Comparison of ENCODE assay signal across 9 cellular contexts in genomic region chr16:30458561-30459394, GRCh38. TPM values are rescaled to one million over a fixed set of nuclear protein-coding genes. Genes with fewer than 3 reads are reported as not detected.
DNase-seq lines count a peak whose midpoint lies in the region; ATAC-seq, FAIRE-seq and TF ChIP-seq lines count a peak whose summit lies in the region.
"Had no signal": no experiment of that assay in that cellular context is flagged by ENCODE, and none has a peak within 500 bp of the region (broad histone marks: within the 10 kb centered on the region; RNA-seq: fewer than 3 reads in every experiment).

No MANE protein-coding gene starts in this region.

- no peaks in the 10 kb centered on the region for H3K9me3 Mint-ChIP-seq in stimulated activated naive CD8-positive, alpha-beta T cell treated with anti-CD3 and anti-CD28 coated beads, Interleukin-15, amount 100 ng/mL, for 72 hours

- CTCF ChIA-PET in HepG2 (lab: Yijun Ruan, JAX; ENCODE audit: low intra/inter-chr PET ratio, low total read pairs): no interaction called here

- peak overlapping the region; percentile 68 for H2AFZ ChIP-seq in HepG2 (ENCODE audit: low read length)

- no peak for TF ChIP-seq RAD21 in HepG2 (CRISPR knock-in tag; IDR thresholded peaks at IDR 0.05)

- peak; percentile 69 for ATAC-seq in GM21526 (IDR thresholded peaks at IDR 0.05; ENCODE audit: low FRiP score, unreplicated experiment)
- peak; percentile 98 for ATAC-seq in HepG2
- peak; percentile 98 for ATAC-seq in stimulated activated naive CD8-positive, alpha-beta T cell treated with anti-CD3 and anti-CD28 coated beads, Interleukin-15, amount 100 ng/mL, for 72 hours

- H3K9me3 ChIP-seq in KOPT-K1 (ENCODE audit: insufficient read depth, low read length, poor library complexity, severe bottlenecking) (no peaks in the 10 kb centered on the region), HepG2 (ENCODE audit: low read length) (no peaks in the 10 kb centered on the region)

- H3K27me3 Mint-ChIP-seq in stimulated activated naive CD8-positive, alpha-beta T cell treated with anti-CD3 and anti-CD28 coated beads, Interleukin-15, amount 100 ng/mL, for 72 hours: no peaks in the 10 kb centered on the region

- TF ChIP-seq EP300 in HepG2 (IDR thresholded peaks at IDR 0.05; ENCODE audit: low read depth in 2 of 2, low read length in 2 of 2) (no peak), HepG2 (CRISPR knock-in tag; IDR thresholded peaks at IDR 0.05; ENCODE audit: borderline replicate concordance) (peak; percentile 45; the same call in 1 of the 2 replicates)

- in situ Hi-C loops in HepG2 (cut with HindIII; ENCODE audit: extremely low pct_ligation_motif_present, low pct_unique_long_range_greater_than_20kb): loop anchor here (5.0 kb wide), 1 partner anchor 59 kb away; no protein-coding TSS in a partner anchor

- no peaks in the 10 kb centered on the region for H4K20me1 ChIP-seq in HepG2 (ENCODE audit: insufficient read depth, low read length)

- FAIRE-seq in HepG2 (lab: Jason Lieb, UNC): peak; percentile 87
- FAIRE-seq: colon had no signal

- no TSS peak for BruUV-seq in HepG2 (replicated peaks; lab: Mats Ljungman, UMichigan)

- 25% methylated on average over 21 of the region's 22 CpGs for WGBS in HepG2 (ENCODE audit: low lambda C conversion rate)

- H3K79me2 ChIP-seq in HepG2 (ENCODE audit: insufficient read depth, low read length): no peaks in the 10 kb centered on the region

- POLR2A ChIA-PET in HepG2 (lab: Yijun Ruan, JAX): interaction anchor here (1.1 to 1.6 kb wide), 5 partner anchors 9 to 152 kb away, joined by 3 to 11 read pairs (median 4); partner anchors contain the start of genes SEPHS2 and ZNF689

- peak overlapping the region; percentile 69 to 76 for H3K4me3 Mint-ChIP-seq in stimulated activated naive CD8-positive, alpha-beta T cell treated with anti-CD3 and anti-CD28 coated beads, Interleukin-15, amount 100 ng/mL, for 72 hours

- H3K4me1 ChIP-seq in HepG2 (ENCODE audit: insufficient read depth, low read length): peaks cover 63% of the 10 kb centered on the region

- DNase-seq in CMK (ENCODE audit: low read depth) (peak; percentile 98), HepG2 (ENCODE audit: low spot score) (peak; percentile 63), DMS 273 (lab: John Stamatoyannopoulos, UW; ENCODE audit: unreplicated experiment) (no peak), NCI-H2227 (lab: John Stamatoyannopoulos, UW; ENCODE audit: unreplicated experiment) (no peak)
- DNase-seq in activated CD8-positive, alpha-beta memory T cell treated with anti-CD3 and anti-CD28 coated beads for 4 hours (ENCODE audit: low read depth in 2 of 2): peak; percentile 65 to 80
- peak; percentile 90 to 95 for DNase-seq in stimulated activated naive CD8-positive, alpha-beta T cell treated with anti-CD3 and anti-CD28 coated beads, Interleukin-15, amount 100 ng/mL, for 72 hours

- H3K4me3 ChIP-seq in HepG2 (replicated peaks in 1 of 3; ENCODE audit: insufficient read depth in 1 of 3, low read depth in 2 of 3, low read length in 3 of 3): peak overlapping the region; percentile 41 to 68 (median 54)

- H3K36me3 ChIP-seq in KOPT-K1 (ENCODE audit: insufficient read depth, low read length) (no peaks in the 10 kb centered on the region), HepG2 (replicated peaks in 1 of 2; ENCODE audit: control insufficient read depth in 1 of 2, insufficient read depth in 2 of 2, low read length in 2 of 2) (no peaks in the 10 kb centered on the region)

- TF ChIP-seq CTCF in HepG2 (CRISPR knock-in tag; IDR thresholded peaks at IDR 0.05): peak; percentile 37

- H3K27ac Mint-ChIP-seq in stimulated activated naive CD8-positive, alpha-beta T cell treated with anti-CD3 and anti-CD28 coated beads, Interleukin-15, amount 100 ng/mL, for 72 hours: peak overlapping the region; percentile 97

- no peaks in the 10 kb centered on the region for H3K27me3 ChIP-seq in HepG2 (ENCODE audit: control insufficient read depth in 1 of 2, insufficient read depth in 2 of 2, low read length in 2 of 2)

- H3K9ac ChIP-seq in HepG2 (ENCODE audit: insufficient read depth, low read depth, low read length): peak overlapping the region; percentile 64

- intact Hi-C loops in HepG2 (cut with micrococcal nuclease; ENCODE audit: unreplicated experiment): no loop called here

- peak overlapping the region; percentile 74 for H3K27ac ChIP-seq in KOPT-K1 (ENCODE audit: low read depth, low read length, poor library complexity, severe bottlenecking)
- H3K27ac ChIP-seq in HepG2 (ENCODE audit: extremely low read length, insufficient read depth, low read length): peak overlapping the region; percentile 67

- peak overlapping the region; percentile 87 for H3K4me2 ChIP-seq in HepG2 (ENCODE audit: low read depth, low read length)

- H3K4me1 Mint-ChIP-seq in stimulated activated naive CD8-positive, alpha-beta T cell treated with anti-CD3 and anti-CD28 coated beads, Interleukin-15, amount 100 ng/mL, for 72 hours: peaks cover 89% of the 10 kb centered on the region

- TF ChIP-seq POLR2A in HepG2 (IDR thresholded peaks at IDR 0.05; ENCODE audit: insufficient read depth in 1 of 2, low read depth in 2 of 2, low read length in 2 of 2): peak; percentile 55 to 66; a peak in 3 of 4 replicates

RNA-seq across cellular contexts. Expression of gene SEPHS2, which starts 13.1 kb away (rescaled TPM):
- 20.7 and 56.3 TPM in 2 replicates for total RNA-seq in HepG2 (2016; rRNA removed; fragmentation: Illumina TruSeq; extraction: Trizol)
- 5.7 and 7.2 TPM in 2 replicates for total RNA-seq in HepG2 (2016; cell fraction: cytosol; rRNA removed; fragmentation: Illumina TruSeq; extraction: Trizol; ENCODE audit: low read depth)
- total RNA-seq in HepG2 (2016; cell fraction: insoluble cytoplasmic fraction; rRNA removed; fragmentation: Illumina TruSeq; extraction: Trizol): 20.6 and 53.3 TPM in 2 replicates
- total RNA-seq in HepG2 (2016; cell fraction: membrane; rRNA removed; fragmentation: Illumina TruSeq; extraction: Trizol): 32.0 TPM in 2 replicates
- total RNA-seq in HepG2 (2016; cell fraction: nucleus; rRNA removed; fragmentation: Illumina TruSeq; extraction: Trizol): 20.1 and 22.8 TPM in 2 replicates
- 127 and 128 TPM in 2 replicates for polyA plus RNA-seq in HepG2 (2011; rRNA removed)
- 115 and 145 TPM in 2 replicates for polyA plus RNA-seq in HepG2 (2011; cell fraction: cytosol; rRNA removed)
- polyA plus RNA-seq in HepG2 (2011; cell fraction: nucleus; rRNA removed): 36.6 and 44.5 TPM in 2 replicates
- 130 and 170 TPM in 2 replicates for polyA plus RNA-seq in HepG2 (2012)
- 14.0 and 14.5 TPM in 2 replicates for polyA plus RNA-seq in HepG2 (2016; cell fraction: cytosol; fragmentation: Illumina TruSeq; extraction: Trizol; ENCODE audit: low read depth)
- 225 and 237 TPM in 2 replicates for polyA plus RNA-seq in HepG2 (2016; cell fraction: insoluble cytoplasmic fraction; fragmentation: Illumina TruSeq; extraction: Trizol; ENCODE audit: low read depth)
- polyA plus RNA-seq in HepG2 (2016; cell fraction: membrane; fragmentation: Illumina TruSeq; extraction: Trizol; ENCODE audit: low read depth): 54.8 and 58.5 TPM in 2 replicates
- polyA plus RNA-seq in HepG2 (2016; cell fraction: nucleus; fragmentation: Illumina TruSeq; extraction: Trizol; ENCODE audit: insufficient read depth, low read depth): 101 TPM in 2 replicates
- polyA minus RNA-seq in HepG2 (2011; rRNA and poly(A)+ RNA removed; ENCODE audit: low replicate concordance): 28.5 and 84.7 TPM in 2 replicates
- polyA minus RNA-seq in HepG2 (2011; cell fraction: cytosol; rRNA and poly(A)+ RNA removed): 65.0 and 74.5 TPM in 2 replicates
- 38.4 and 44.4 TPM in 2 replicates for polyA minus RNA-seq in HepG2 (2011; cell fraction: nucleus; rRNA and poly(A)+ RNA removed)

RNA-seq across cellular contexts. Expression of gene ITGAL, which starts 13.8 kb away (rescaled TPM):
- total RNA-seq in HepG2 (2016; rRNA removed; fragmentation: Illumina TruSeq; extraction: Trizol): 0.51 and 0.86 TPM in 2 replicates
- not detected in 2 replicates for total RNA-seq in HepG2 (2016; cell fraction: cytosol; rRNA removed; fragmentation: Illumina TruSeq; extraction: Trizol; ENCODE audit: low read depth)
- total RNA-seq in HepG2 (2016; cell fraction: insoluble cytoplasmic fraction; rRNA removed; fragmentation: Illumina TruSeq; extraction: Trizol): 0.64 and 0.87 TPM in 2 replicates
- 0.07 and 0.37 TPM in 2 replicates for total RNA-seq in HepG2 (2016; cell fraction: membrane; rRNA removed; fragmentation: Illumina TruSeq; extraction: Trizol)
- 0.25 and 0.41 TPM in 2 replicates for total RNA-seq in HepG2 (2016; cell fraction: nucleus; rRNA removed; fragmentation: Illumina TruSeq; extraction: Trizol)
- 1.2 TPM in 2 replicates for polyA plus RNA-seq in HepG2 (2011; rRNA removed)
- 0.68 and 0.87 TPM in 2 replicates for polyA plus RNA-seq in HepG2 (2011; cell fraction: cytosol; rRNA removed)
- polyA plus RNA-seq in HepG2 (2011; cell fraction: nucleus; rRNA removed): 2.5 and 3.3 TPM in 2 replicates
- polyA plus RNA-seq in HepG2 (2012): 1.2 and 4.8 TPM in 2 replicates
- polyA plus RNA-seq in HepG2 (2016; cell fraction: cytosol; fragmentation: Illumina TruSeq; extraction: Trizol; ENCODE audit: low read depth): not detected in 2 replicates
- polyA plus RNA-seq in HepG2 (2016; cell fraction: insoluble cytoplasmic fraction; fragmentation: Illumina TruSeq; extraction: Trizol; ENCODE audit: low read depth): 0.24 and 0.47 TPM in 2 replicates
- polyA plus RNA-seq in HepG2 (2016; cell fraction: membrane; fragmentation: Illumina TruSeq; extraction: Trizol; ENCODE audit: low read depth): 0.11 and 0.35 TPM in 2 replicates
- polyA plus RNA-seq in HepG2 (2016; cell fraction: nucleus; fragmentation: Illumina TruSeq; extraction: Trizol; ENCODE audit: insufficient read depth, low read depth): 0.37 and 0.96 TPM in 2 replicates
- polyA minus RNA-seq in HepG2 (2011; rRNA and poly(A)+ RNA removed; ENCODE audit: low replicate concordance): 0.16 and 1.6 TPM in 2 replicates
- 0.40 and 1.1 TPM in 2 replicates for polyA minus RNA-seq in HepG2 (2011; cell fraction: cytosol; rRNA and poly(A)+ RNA removed)
- 1.4 and 3.9 TPM in 2 replicates for polyA minus RNA-seq in HepG2 (2011; cell fraction: nucleus; rRNA and poly(A)+ RNA removed)

RNA-seq across cellular contexts. Expression of gene DCTPP1, which starts 28.9 kb away (rescaled TPM):
- 74.4 and 105 TPM in 2 replicates for total RNA-seq in HepG2 (2016; rRNA removed; fragmentation: Illumina TruSeq; extraction: Trizol)
- total RNA-seq in HepG2 (2016; cell fraction: cytosol; rRNA removed; fragmentation: Illumina TruSeq; extraction: Trizol; ENCODE audit: low read depth): 44.2 and 47.1 TPM in 2 replicates
- 74.5 and 96.6 TPM in 2 replicates for total RNA-seq in HepG2 (2016; cell fraction: insoluble cytoplasmic fraction; rRNA removed; fragmentation: Illumina TruSeq; extraction: Trizol)
- total RNA-seq in HepG2 (2016; cell fraction: membrane; rRNA removed; fragmentation: Illumina TruSeq; extraction: Trizol): 77.2 and 80.8 TPM in 2 replicates
- total RNA-seq in HepG2 (2016; cell fraction: nucleus; rRNA removed; fragmentation: Illumina TruSeq; extraction: Trizol): 30.8 and 32.7 TPM in 2 replicates
- polyA plus RNA-seq in HepG2 (2011; rRNA removed): 52.9 and 54.8 TPM in 2 replicates
- 58.6 and 70.5 TPM in 2 replicates for polyA plus RNA-seq in HepG2 (2011; cell fraction: cytosol; rRNA removed)
- 16.9 and 17.1 TPM in 2 replicates for polyA plus RNA-seq in HepG2 (2011; cell fraction: nucleus; rRNA removed)
- 49.0 and 54.0 TPM in 2 replicates for polyA plus RNA-seq in HepG2 (2012)
- 63.8 and 69.5 TPM in 2 replicates for polyA plus RNA-seq in HepG2 (2016; cell fraction: cytosol; fragmentation: Illumina TruSeq; extraction: Trizol; ENCODE audit: low read depth)
- 138 and 146 TPM in 2 replicates for polyA plus RNA-seq in HepG2 (2016; cell fraction: insoluble cytoplasmic fraction; fragmentation: Illumina TruSeq; extraction: Trizol; ENCODE audit: low read depth)
- 69.5 and 71.6 TPM in 2 replicates for polyA plus RNA-seq in HepG2 (2016; cell fraction: membrane; fragmentation: Illumina TruSeq; extraction: Trizol; ENCODE audit: low read depth)
- polyA plus RNA-seq in HepG2 (2016; cell fraction: nucleus; fragmentation: Illumina TruSeq; extraction: Trizol; ENCODE audit: insufficient read depth, low read depth): 49.9 and 56.9 TPM in 2 replicates
- 36.0 and 50.1 TPM in 2 replicates for polyA minus RNA-seq in HepG2 (2011; rRNA and poly(A)+ RNA removed; ENCODE audit: low replicate concordance)
- 16.2 and 24.3 TPM in 2 replicates for polyA minus RNA-seq in HepG2 (2011; cell fraction: cytosol; rRNA and poly(A)+ RNA removed)
- polyA minus RNA-seq in HepG2 (2011; cell fraction: nucleus; rRNA and poly(A)+ RNA removed): 5.3 and 7.0 TPM in 2 replicates

RNA-seq across cellular contexts. Expression of gene ZNF771, which starts 51.4 kb away (rescaled TPM):
- 10.9 and 11.8 TPM in 2 replicates for total RNA-seq in HepG2 (2016; rRNA removed; fragmentation: Illumina TruSeq; extraction: Trizol)
- total RNA-seq in HepG2 (2016; cell fraction: cytosol; rRNA removed; fragmentation: Illumina TruSeq; extraction: Trizol; ENCODE audit: low read depth): 8.8 and 9.7 TPM in 2 replicates
- 9.0 and 10.5 TPM in 2 replicates for total RNA-seq in HepG2 (2016; cell fraction: insoluble cytoplasmic fraction; rRNA removed; fragmentation: Illumina TruSeq; extraction: Trizol)
- 14.5 and 14.9 TPM in 2 replicates for total RNA-seq in HepG2 (2016; cell fraction: membrane; rRNA removed; fragmentation: Illumina TruSeq; extraction: Trizol)
- 5.7 and 6.4 TPM in 2 replicates for total RNA-seq in HepG2 (2016; cell fraction: nucleus; rRNA removed; fragmentation: Illumina TruSeq; extraction: Trizol)
- polyA plus RNA-seq in HepG2 (2011; rRNA removed): 5.0 and 5.4 TPM in 2 replicates
- polyA plus RNA-seq in HepG2 (2011; cell fraction: cytosol; rRNA removed): 6.7 and 15.5 TPM in 2 replicates
- 11.2 and 15.1 TPM in 2 replicates for polyA plus RNA-seq in HepG2 (2011; cell fraction: nucleus; rRNA removed)
- polyA plus RNA-seq in HepG2 (2012): 2.3 and 2.7 TPM in 2 replicates
- polyA plus RNA-seq in HepG2 (2016; cell fraction: cytosol; fragmentation: Illumina TruSeq; extraction: Trizol; ENCODE audit: low read depth): 8.8 and 9.4 TPM in 2 replicates
- polyA plus RNA-seq in HepG2 (2016; cell fraction: insoluble cytoplasmic fraction; fragmentation: Illumina TruSeq; extraction: Trizol; ENCODE audit: low read depth): 8.3 and 10.8 TPM in 2 replicates
- polyA plus RNA-seq in HepG2 (2016; cell fraction: membrane; fragmentation: Illumina TruSeq; extraction: Trizol; ENCODE audit: low read depth): 10.9 and 11.1 TPM in 2 replicates
- polyA plus RNA-seq in HepG2 (2016; cell fraction: nucleus; fragmentation: Illumina TruSeq; extraction: Trizol; ENCODE audit: insufficient read depth, low read depth): 9.1 and 10.0 TPM in 2 replicates
- 4.1 and 9.1 TPM in 2 replicates for polyA minus RNA-seq in HepG2 (2011; rRNA and poly(A)+ RNA removed; ENCODE audit: low replicate concordance)
- polyA minus RNA-seq in HepG2 (2011; cell fraction: cytosol; rRNA and poly(A)+ RNA removed): 4.6 and 5.6 TPM in 2 replicates
- polyA minus RNA-seq in HepG2 (2011; cell fraction: nucleus; rRNA and poly(A)+ RNA removed): 5.3 and 5.4 TPM in 2 replicates

Comparison
In these comparisons a context has a peak if more than half of its experiments do, and no peak if none do; other contexts are left out.
1. DNase-seq: peak in CMK (single experiment), activated CD8-positive, alpha-beta memory T cell treated with anti-CD3 and anti-CD28 coated beads for 4 hours (2 of 2), HepG2 (single experiment) and stimulated activated naive CD8-positive, alpha-beta T cell treated with anti-CD3 and anti-CD28 coated beads, Interleukin-15, amount 100 ng/mL, for 72 hours (2 of 2); none in DMS 273 (single experiment) and NCI-H2227 (single experiment).
2. Peak in every context shown above with its lines, with median percentiles within 50 percentile points of each other: ATAC-seq.